23 cellular contexts compared by ENCODE assay signal in genomic region chr3:149941186-149941585, GRCh38. TPM values are rescaled to one million over a fixed set of nuclear protein-coding genes. Genes with fewer than 3 reads are reported as not detected.
DNase-seq lines count a peak whose midpoint lies in the region; ATAC-seq and TF ChIP-seq lines count a peak whose summit lies in the region.
"Had no signal": no experiment of that assay in that cellular context is flagged by ENCODE, and none has a peak within 500 bp of the region (broad histone marks: within the 10 kb centered on the region; RNA-seq: fewer than 3 reads in every experiment).

No MANE protein-coding gene starts in this region.

- H3K4me1 ChIP-seq in mammary epithelial cell (ENCODE audit: insufficient read depth, low read length), result no peaks in the 10 kb centered on the region
- H3K4me1 ChIP-seq: BE2C, HAP-1 had no signal

- no peaks in the 10 kb centered on the region for H3K27me3 ChIP-seq in mammary epithelial cell (ENCODE audit: insufficient read depth, low read length)
- H3K27me3 ChIP-seq: BE2C had no signal

- TF ChIP-seq CTCF in mammary epithelial cell (conservative IDR thresholded peaks at IDR 0.05 in 1 of 2, IDR thresholded peaks at IDR 0.05 in 1 of 2; ENCODE audit: extremely low read depth in 1 of 2, insufficient read depth in 1 of 2, low read depth in 1 of 2, low read length in 2 of 2) (no peak), MCF 10A (IDR thresholded peaks at IDR 0.05; ENCODE audit: unreplicated experiment) (no peak), epithelial cell of esophagus (IDR thresholded peaks at IDR 0.05; ENCODE audit: insufficient read depth, low read depth, low read length, missing control alignments) (no peak), endothelial cell (IDR thresholded peaks at IDR 0.05; ENCODE audit: unreplicated experiment) (no peak)

- H3K27ac Mint-ChIP-seq in MCF 10A (ENCODE audit: low read depth, unreplicated experiment) (no peak overlapping the region), endothelial cell (ENCODE audit: unreplicated experiment) (no peak overlapping the region)
- H3K27ac Mint-ChIP-seq: CD14-positive monocyte; CD8-positive, alpha-beta memory T cell had no signal

- H3K36me3 Mint-ChIP-seq in MCF 10A (ENCODE audit: insufficient read depth, unreplicated experiment) (peaks cover 9% of the 10 kb centered on the region), endothelial cell (ENCODE audit: low read depth, unreplicated experiment) (peaks cover 17% of the 10 kb centered on the region)

- H3K9me3 Mint-ChIP-seq in MCF 10A (ENCODE audit: unreplicated experiment) (no peaks in the 10 kb centered on the region), endothelial cell (ENCODE audit: unreplicated experiment) (no peaks in the 10 kb centered on the region)

- H3K79me2 ChIP-seq in mammary epithelial cell (ENCODE audit: insufficient read depth, low read length), result peaks cover 20% of the 10 kb centered on the region

- no peaks in the 10 kb centered on the region for H4K20me1 ChIP-seq in mammary epithelial cell (ENCODE audit: insufficient read depth, low read length)

- in situ Hi-C loops in mammary epithelial cell (cut with MboI; ENCODE audit: low sequenced_read_pairs in 2 of 2), result no loop called here

- no peaks in the 10 kb centered on the region for H3K9me3 ChIP-seq in mammary epithelial cell (replicated peaks; ENCODE audit: insufficient read depth, low read length)
- H3K9me3 ChIP-seq: BE2C had no signal

- H3K4me3 ChIP-seq in mammary epithelial cell (replicated peaks in 1 of 3; ENCODE audit: insufficient read depth in 1 of 3, low read depth in 2 of 3, low read length in 3 of 3) (no peak overlapping the region), epithelial cell of esophagus (ENCODE audit: low read length) (no peak overlapping the region)
- H3K4me3 ChIP-seq: HAP-1 had no signal

- 88% methylated on average over 2 of the region's 2 CpGs for WGBS in mammary epithelial cell (ENCODE audit: low coverage, missing lambda C conversion rate)

- H3K4me3 Mint-ChIP-seq in MCF 10A (ENCODE audit: unreplicated experiment) (no peak overlapping the region), endothelial cell (ENCODE audit: unreplicated experiment) (no peak overlapping the region)
- H3K4me3 Mint-ChIP-seq: CD14-positive monocyte; CD8-positive, alpha-beta memory T cell had no signal

- ATAC-seq in GM19035 (IDR thresholded peaks at IDR 0.05; ENCODE audit: unreplicated experiment) (no peak), HG02973 (IDR thresholded peaks at IDR 0.05; ENCODE audit: unreplicated experiment) (no peak)

- CTCF ChIA-PET in mammary epithelial cell (lab: Charles Lee; ENCODE audit: low non-redundant PET) (no interaction called here), MCF 10A (lab: Yijun Ruan, JAX) (no interaction called here)

- H3K9ac ChIP-seq in mammary epithelial cell (ENCODE audit: insufficient read depth, low read length), result no peak overlapping the region

- dilution Hi-C loops in mammary epithelial cell (cut with HindIII; ENCODE audit: low sequenced_read_pairs), result no loop called here

- no peak overlapping the region for H3K27ac ChIP-seq in mammary epithelial cell (ENCODE audit: insufficient read depth, low read depth, low read length)

- BruUV-seq in mammary epithelial cell (replicated peaks; lab: Mats Ljungman, UMichigan) (no TSS peak), MCF 10A (replicated peaks; lab: Mats Ljungman, UMichigan) (no TSS peak)

- no peaks in the 10 kb centered on the region for H3K27me3 Mint-ChIP-seq in MCF 10A (ENCODE audit: insufficient read depth, unreplicated experiment)
- no peaks in the 10 kb centered on the region for H3K27me3 Mint-ChIP-seq in endothelial cell (ENCODE audit: unreplicated experiment)
- H3K27me3 Mint-ChIP-seq: CD8-positive, alpha-beta memory T cell had no signal

- POLR2A ChIA-PET in MCF 10A (lab: Yijun Ruan, JAX), result no interaction called here

- no peak overlapping the region for H2AFZ ChIP-seq in mammary epithelial cell (ENCODE audit: low read depth, low read length)

- peaks cover 4% of the 10 kb centered on the region for H3K36me3 ChIP-seq in mammary epithelial cell (ENCODE audit: insufficient read depth, low read length)
- H3K36me3 ChIP-seq: HAP-1 had no signal

- no peak overlapping the region for H3K4me2 ChIP-seq in mammary epithelial cell (ENCODE audit: insufficient read depth, low read depth, low read length)

- peaks cover 18% of the 10 kb centered on the region for H3K4me1 Mint-ChIP-seq in MCF 10A (ENCODE audit: insufficient read depth, unreplicated experiment)
- no peaks in the 10 kb centered on the region for H3K4me1 Mint-ChIP-seq in endothelial cell (ENCODE audit: unreplicated experiment)

- intact Hi-C loops in mammary epithelial cell (cut with micrococcal nuclease), result no loop called here
- intact Hi-C loops in MCF 10A (cut with micrococcal nuclease), result no loop called here
- intact Hi-C loops in cardiac septum (cut with DNase I), result no loop called here

- peak; percentile 30 for DNase-seq in mammary epithelial cell
- no peak for DNase-seq in MCF 10A (ENCODE audit: unreplicated experiment)
- DNase-seq in M059J (ENCODE audit: low read depth), result peak; percentile 16
- peak; percentile 17 for DNase-seq in epithelial cell of esophagus (ENCODE audit: low read depth)
- no peak for DNase-seq in endothelial cell (ENCODE audit: low spot score)
- no peak for DNase-seq in cardiac septum (ENCODE audit: low spot score)
- DNase-seq: 8988T; ACHN; BE2C; CD8-positive, alpha-beta memory T cell; DMS79 treated with DMSO at 0.1 percent for 48 hours; GOT3; Karpas-422; MM.1S; NCI-H2029; NCI-H2227 treated with DMSO at 0.1 percent for 48 hours; NCI-H526 treated with DMSO at 0.1 percent for 48 hours; RPMI8226; SHP77 treated with DMSO at 0.1 percent for 48 hours had no signal

RNA-seq across cellular contexts. Expression of gene PFN2, which starts 29.5 kb away (rescaled TPM):
- 100 to 1,000 TPM; 207 to 217 TPM for total RNA-seq in mammary epithelial cell
- polyA plus RNA-seq in mammary epithelial cell, result 271 TPM
- polyA minus RNA-seq in mammary epithelial cell, result 162 TPM
- 117 and 142 TPM in 2 replicates for total RNA-seq in MCF 10A (2022)
- 393 and 470 TPM in 2 replicates for total RNA-seq in M059J (2014; rRNA removed; shearing (Covaris generic))
- total RNA-seq in endothelial cell (ENCODE audit: unreplicated experiment), result 102 TPM
- total RNA-seq in cardiac septum, result 84.8 TPM
- polyA plus RNA-seq: CD14-positive monocyte had no signal

Comparison
In these comparisons a context has a peak if more than half of its experiments do, and no peak if none do; other contexts are left out.
1. DNase-seq: peak in mammary epithelial cell (single experiment), M059J (single experiment) and epithelial cell of esophagus (single experiment); none in MCF 10A (single experiment), endothelial cell (single experiment) and cardiac septum (single experiment).